Comparison of ENCODE assay signal across 25 cellular contexts in the genomic region with DNA sequence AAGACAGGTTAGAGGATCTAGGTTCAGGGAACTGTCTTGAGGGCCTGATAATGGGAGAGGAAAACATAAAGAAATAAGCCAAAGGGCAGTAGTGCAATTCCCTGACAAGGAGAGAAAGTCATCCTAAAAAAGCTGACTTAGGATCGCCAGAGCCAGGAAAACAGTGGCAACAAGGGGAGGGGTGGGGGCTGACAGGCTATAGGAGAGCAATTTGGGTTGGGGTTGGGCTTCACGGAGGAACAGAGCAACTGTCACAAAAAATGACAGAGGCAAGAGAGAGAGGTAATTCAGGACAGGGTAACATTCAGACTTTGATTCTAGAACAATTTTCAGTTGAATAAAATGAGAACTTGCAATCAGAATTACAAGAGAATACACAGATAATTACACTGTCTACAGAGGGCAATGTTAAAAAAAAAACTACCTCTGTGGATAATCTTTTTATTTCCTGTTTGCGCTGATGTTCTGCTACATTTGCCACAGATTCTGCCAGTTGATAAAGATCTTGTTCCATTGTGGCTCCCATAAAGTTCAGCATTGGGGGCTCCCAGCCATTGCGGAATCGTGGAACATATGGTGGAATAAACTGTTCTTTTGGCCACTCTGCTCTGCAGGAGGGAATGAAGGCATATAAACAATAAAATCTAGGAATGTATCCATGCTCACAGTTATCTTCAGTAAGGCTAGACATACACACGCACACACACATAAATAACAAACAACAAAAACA.
DNase-seq lines count a peak whose midpoint lies in the region; ATAC-seq, FAIRE-seq and TF ChIP-seq lines count a peak whose summit lies in the region.
"Had no signal": no experiment of that assay in that cellular context is flagged by ENCODE, and none has a peak within 500 bp of the region (broad histone marks: within the 10 kb centered on the region; RNA-seq: fewer than 3 reads in every experiment).

No MANE protein-coding gene starts in this region.

- no peak for TF ChIP-seq POLR2A in uterus (IDR thresholded peaks at IDR 0.05)

- H3K27me3 Mint-ChIP-seq in astrocyte (ENCODE audit: low read depth, unreplicated experiment): no peaks in the 10 kb centered on the region
- H3K27me3 Mint-ChIP-seq: activated T-helper 17 cell treated with anti-CD3 and anti-CD28 coated beads, Interleukin-2, amount 50 U/mL, for 72 hours had no signal

- H3K9me3 Mint-ChIP-seq in astrocyte (ENCODE audit: unreplicated experiment): no peaks in the 10 kb centered on the region
- H3K9me3 Mint-ChIP-seq: activated T-helper 17 cell treated with anti-CD3 and anti-CD28 coated beads, Interleukin-2, amount 50 U/mL, for 72 hours; stimulated activated naive CD8-positive, alpha-beta T cell treated with anti-CD3 and anti-CD28 coated beads, Interleukin-15, Interleukin-2, amounts not matched to agents 100 ng/mL and 50 ng/mL, for 24 hours had no signal

- H3K79me2 ChIP-seq in astrocyte (ENCODE audit: insufficient read depth, low read length) (no peaks in the 10 kb centered on the region), mesendoderm (ENCODE audit: control insufficient read depth, insufficient read depth, low read length) (no peaks in the 10 kb centered on the region)

- no peak overlapping the region for H3K56ac ChIP-seq in mesendoderm (ENCODE audit: low read length)

- H3K36me3 Mint-ChIP-seq in astrocyte (ENCODE audit: low read depth, unreplicated experiment): peaks cover 10% of the 10 kb centered on the region

- no peak overlapping the region for H2BK15ac ChIP-seq in mesendoderm (replicated peaks; ENCODE audit: low read depth)

- H2BK120ac ChIP-seq in mesendoderm (ENCODE audit: low read depth, low read length): no peak overlapping the region

- H3K27ac Mint-ChIP-seq in astrocyte (ENCODE audit: unreplicated experiment): no peak overlapping the region
- H3K27ac Mint-ChIP-seq: activated T-helper 17 cell treated with anti-CD3 and anti-CD28 coated beads, Interleukin-2, amount 50 U/mL, for 72 hours; stimulated activated naive CD8-positive, alpha-beta T cell treated with anti-CD3 and anti-CD28 coated beads, Interleukin-15, Interleukin-2, amounts not matched to agents 100 ng/mL and 50 ng/mL, for 24 hours had no signal

- H3K4ac ChIP-seq in mesendoderm (ENCODE audit: low read depth, low read length): no peak overlapping the region

- H3K4me1 Mint-ChIP-seq in astrocyte (ENCODE audit: low read depth, unreplicated experiment): no peaks in the 10 kb centered on the region
- H3K4me1 Mint-ChIP-seq: activated T-helper 17 cell treated with anti-CD3 and anti-CD28 coated beads, Interleukin-2, amount 50 U/mL, for 72 hours had no signal

- H2BK5ac ChIP-seq in mesendoderm (ENCODE audit: low read length): no peak overlapping the region

- H3K9ac ChIP-seq in astrocyte (ENCODE audit: low read length) (no peak overlapping the region), mesendoderm (ENCODE audit: low read length) (no peak overlapping the region)

- peak overlapping the region; percentile 39 for H3K18ac ChIP-seq in mesendoderm (ENCODE audit: low read length)

- H3K4me2 ChIP-seq in astrocyte (ENCODE audit: low read length): no peak overlapping the region
- no peak overlapping the region for H3K4me2 ChIP-seq in mesendoderm (ENCODE audit: low read length)

- H3K4me1 ChIP-seq in astrocyte (ENCODE audit: insufficient read depth, low read length): no peaks in the 10 kb centered on the region
- no peaks in the 10 kb centered on the region for H3K4me1 ChIP-seq in mesendoderm (ENCODE audit: control insufficient read depth, low read depth, low read length)
- no peaks in the 10 kb centered on the region for H3K4me1 ChIP-seq in uterus
- H3K4me1 ChIP-seq: BE2C, right lobe of liver had no signal

- intact Hi-C loops in uterus (cut with DNase I; ENCODE audit: low total_unique reads): no loop called here

- no peaks in the 10 kb centered on the region for H3K79me1 ChIP-seq in mesendoderm (ENCODE audit: low read length)

- TF ChIP-seq CTCF in astrocyte (IDR thresholded peaks at IDR 0.05; ENCODE audit: insufficient read depth, low read depth, low read length) (no peak), uterus (IDR thresholded peaks at IDR 0.05) (no peak)

- no peak overlapping the region for H2AK5ac ChIP-seq in mesendoderm (ENCODE audit: low read length)

- no peak overlapping the region for H3K23ac ChIP-seq in mesendoderm (ENCODE audit: low read length)

- no peaks in the 10 kb centered on the region for H4K20me1 ChIP-seq in astrocyte (ENCODE audit: insufficient read depth, low read length)

- H3K27me3 ChIP-seq in astrocyte (ENCODE audit: insufficient read depth, low read length): no peaks in the 10 kb centered on the region
- H3K27me3 ChIP-seq in mesendoderm (ENCODE audit: insufficient read depth, low read length, poor library complexity): no peaks in the 10 kb centered on the region
- no peaks in the 10 kb centered on the region for H3K27me3 ChIP-seq in uterus
- H3K27me3 ChIP-seq: cardiac muscle cell, ovary, right lobe of liver had no signal

- no peak overlapping the region for H4K8ac ChIP-seq in mesendoderm (ENCODE audit: low read depth, low read length)

- no peak overlapping the region for H2AFZ ChIP-seq in astrocyte (ENCODE audit: low read depth, low read length)

- H3K4me3 Mint-ChIP-seq in astrocyte (ENCODE audit: unreplicated experiment): no peak overlapping the region
- H3K4me3 Mint-ChIP-seq: activated T-helper 17 cell treated with anti-CD3 and anti-CD28 coated beads, Interleukin-2, amount 50 U/mL, for 72 hours; stimulated activated naive CD8-positive, alpha-beta T cell treated with anti-CD3 and anti-CD28 coated beads, Interleukin-15, Interleukin-2, amounts not matched to agents 100 ng/mL and 50 ng/mL, for 24 hours had no signal

- H3K4me3 ChIP-seq in astrocyte (ENCODE audit: insufficient read depth, low read depth, low read length) (no peak overlapping the region), mesendoderm (ENCODE audit: low read length) (no peak overlapping the region), uterus (no peak overlapping the region)
- H3K4me3 ChIP-seq: cardiac muscle cell, HAP-1, ovary, right lobe of liver had no signal

- peak; percentile 85 for FAIRE-seq in astrocyte (lab: Jason Lieb, UNC)
- FAIRE-seq: G401.6, TTC549 had no signal

- H3K9me3 ChIP-seq in astrocyte (ENCODE audit: insufficient read depth, low read depth, low read length) (no peaks in the 10 kb centered on the region), uterus (no peaks in the 10 kb centered on the region)
- H3K9me3 ChIP-seq: BE2C, HAP-1, ovary, right lobe of liver had no signal

- DNase-seq in DMS 273 (lab: John Stamatoyannopoulos, UW; ENCODE audit: unreplicated experiment) (peak; percentile 22), DMS 273 treated with DMSO at 0.1 percent for 48 hours (lab: John Stamatoyannopoulos, UW) (no peak), astrocyte (ENCODE audit: low read depth) (no peak), mesendoderm (no peak), uterus (no peak), pons (ENCODE audit: low spot score) (no peak)
- no peak for DNase-seq in stimulated activated CD4-positive, alpha-beta T cell treated with anti-CD3 and anti-CD28 coated beads, Interleukin-2, amount 100 ng/mL, for 24 hours
- DNase-seq: activated CD4-positive, alpha-beta T cell treated with anti-CD3 and anti-CD28 coated beads for 48 hours; BE2C; left ventricle myocardium superior; NCI-H1930; NCI-H446 treated with DMSO at 0.1 percent for 48 hours; ovary; right lobe of liver; SW 1271; trophoblast cell had no signal

- no peak for ATAC-seq in GM18858 (IDR thresholded peaks at IDR 0.05; ENCODE audit: unreplicated experiment)
- ATAC-seq: activated T-helper 17 cell treated with anti-CD3 and anti-CD28 coated beads, Interleukin-2, amount 50 U/mL, for 72 hours; left ventricle myocardium superior; right lobe of liver had no signal

- H3K36me3 ChIP-seq in astrocyte (ENCODE audit: insufficient read depth, low read length) (peaks cover 21% of the 10 kb centered on the region), mesendoderm (ENCODE audit: control insufficient read depth, insufficient read depth, low read length) (no peaks in the 10 kb centered on the region), uterus (no peaks in the 10 kb centered on the region)
- H3K36me3 ChIP-seq: BE2C, cardiac muscle cell, HAP-1, ovary had no signal

- H3K27ac ChIP-seq in astrocyte (ENCODE audit: low read depth, low read length): no peak overlapping the region
- H3K27ac ChIP-seq in mesendoderm (ENCODE audit: low read depth, low read length): no peak overlapping the region
- peak overlapping the region; percentile 56 to 72 for H3K27ac ChIP-seq in uterus
- H3K27ac ChIP-seq: 22Rv1, cardiac muscle cell, right lobe of liver, RWPE1 had no signal

- no CpG with 5 or more reads among the region's 6 CpGs for WGBS in mesendoderm (ENCODE audit: extremely low coverage, insufficient coverage, low lambda C conversion rate)

- H4K5ac ChIP-seq in mesendoderm (ENCODE audit: low read length): no peak overlapping the region

Comparison
In these comparisons a context has a peak if more than half of its experiments do, and no peak if none do; other contexts are left out.
1. H3K27ac ChIP-seq: peak in uterus (2 of 2); none in astrocyte (single experiment) and mesendoderm (single experiment).